31 cellular contexts compared by ENCODE assay signal in genomic region chr6:35903679-35904078, GRCh38.
"Had no signal": no experiment of that assay in that cellular context is flagged by ENCODE, and none has a peak within 500 bp of the region (broad histone marks: within the 10 kb centered on the region; RNA-seq: fewer than 3 reads in every experiment).

No MANE protein-coding gene starts in this region.

- ATAC-seq: naive thymus-derived CD8-positive, alpha-beta T cell; natural killer cell treated with Interleukin-12 subunit alpha and Interleukin-12 subunit beta and Interleukin-15 and Interleukin-18, amount 100 ng/mL, for 72 hours; psoas muscle; right cardiac atrium; sciatic nerve; stimulated activated memory B cell treated with anti-CD40 and anti-IgM and Interleukin-4, amounts not matched to agents 10 μg/mL and 1 μg/mL and 100 μg/mL, for 72 hours; stimulated activated naive CD8-positive, alpha-beta T cell treated with anti-CD3 and anti-CD28 coated beads, Interleukin-15, amount 100 ng/mL, for 72 hours; stimulated activated naive CD8-positive, alpha-beta T cell treated with anti-CD3 and anti-CD28 coated beads, Interleukin-15, Interleukin-2, amounts not matched to agents 100 U/mL and 50 U/mL, for 24 hours had no signal

- H2AFZ ChIP-seq: parathyroid adenoma had no signal

- H3K27ac ChIP-seq: ovary, parathyroid adenoma, psoas muscle, skin epidermis, spleen, suprapubic skin, testis, tibial artery, transverse colon, upper lobe of left lung, vagina had no signal

- H3K9me3 ChIP-seq: ovary, suprapubic skin, testis, vagina had no signal

- H3K27me3 ChIP-seq: ovary, spleen, suprapubic skin, testis, tibial artery, transverse colon, upper lobe of left lung, vagina had no signal

- H3K4me2 ChIP-seq: smooth muscle cell had no signal

- DNase-seq: naive B cell; naive thymus-derived CD8-positive, alpha-beta T cell; nephron progenitor cell; occipital lobe; ovary; posterior cingulate gyrus; psoas muscle; right cardiac atrium; spleen; stimulated activated CD4-positive, alpha-beta T cell treated with anti-CD3 and anti-CD28 coated beads, Interleukin-12 subunit alpha, Interleukin-12 subunit beta, amount 100 ng/mL, for 4 hours; stimulated activated CD4-positive, alpha-beta T cell treated with anti-CD3 and anti-CD28 coated beads, Interleukin-1b, Interleukin-23, amount 100 ng/mL, for 48 hours; stimulated activated CD4-positive, alpha-beta T cell treated with anti-CD3 and anti-CD28 coated beads, Interleukin-4, amount 100 ng/mL, for 1 hour; stimulated activated CD4-positive, alpha-beta T cell treated with anti-CD3 and anti-CD28 coated beads, Interleukin-4, amount 100 ng/mL, for 4 hours; stimulated activated CD8-positive, alpha-beta memory T cell treated with anti-CD3 and anti-CD28 coated beads, Interleukin-4, amount 100 ng/mL, for 48 hours; stimulated activated naive CD4-positive, alpha-beta T cell; stimulated activated naive CD8-positive, alpha-beta T cell treated with anti-CD3 and anti-CD28 coated beads, Interleukin-15, amount 100 ng/mL, for 72 hours; stimulated activated naive CD8-positive, alpha-beta T cell treated with anti-CD3 and anti-CD28 coated beads, Interleukin-15, Interleukin-2, amounts not matched to agents 100 U/mL and 50 U/mL, for 24 hours; substantia nigra; testis; tibial artery; transverse colon; upper lobe of left lung had no signal

- H3K4me1 ChIP-seq: parathyroid adenoma, suprapubic skin, testis, tibial artery, transverse colon, upper lobe of left lung, vagina had no signal

- H3K9ac ChIP-seq: parathyroid adenoma had no signal

- FAIRE-seq: urothelium cell line had no signal

- H3K4me3 ChIP-seq: ovary, psoas muscle, skin epidermis, smooth muscle cell, spleen, suprapubic skin, testis, tibial artery, transverse colon, upper lobe of left lung, vagina had no signal

- H3K36me3 ChIP-seq: ovary, suprapubic skin, vagina had no signal
